In genomic region chr2:23540804-23541360, GRCh38 we compare ENCODE assay signal across 19 cellular contexts.
DNase-seq lines count a peak whose midpoint lies in the region; ATAC-seq, FAIRE-seq and TF ChIP-seq lines count a peak whose summit lies in the region.
"Had no signal": no experiment of that assay in that cellular context is flagged by ENCODE, and none has a peak within 500 bp of the region (broad histone marks: within the 10 kb centered on the region; RNA-seq: fewer than 3 reads in every experiment).

No MANE protein-coding gene starts in this region.

- no peak overlapping the region for H3K27ac Mint-ChIP-seq in endothelial cell (ENCODE audit: unreplicated experiment)

- DNase-seq in NCI-H2171 treated with DMSO at 0.1 percent for 48 hours (lab: John Stamatoyannopoulos, UW) (peak; percentile 44), NCI-H2171 (lab: John Stamatoyannopoulos, UW) (no peak), A673 (ENCODE audit: low spot score) (no peak), K562 (ENCODE audit: extremely low read depth in 1 of 4, low spot score in 3 of 4) (no peak), sigmoid colon (no peak), NCI-H524 (lab: John Stamatoyannopoulos, UW) (no peak), endothelial cell (ENCODE audit: low spot score) (no peak)
- DNase-seq: 8988T; CD4-positive, CD25-positive, alpha-beta regulatory T cell; Kasumi-1; NCI-H1436 treated with DMSO at 0.1 percent for 48 hours; NCI-H2029; NCI-H2227 treated with DMSO at 0.1 percent for 48 hours; RPMI8226 had no signal

- TF ChIP-seq CTCF in A673 (conservative IDR thresholded peaks at IDR 0.05; ENCODE audit: low read depth, low read length) (no peak), K562 (IDR thresholded peaks at IDR 0.05 in 2 of 3, conservative IDR thresholded peaks at IDR 0.05 in 1 of 3; ENCODE audit: insufficient read depth in 2 of 3, low read depth in 1 of 3, low read length in 3 of 3) (no peak), sigmoid colon (IDR thresholded peaks at IDR 0.05) (no peak), endothelial cell (IDR thresholded peaks at IDR 0.05; ENCODE audit: unreplicated experiment) (no peak)

- no peaks in the 10 kb centered on the region for H3K27me3 Mint-ChIP-seq in endothelial cell (ENCODE audit: unreplicated experiment)
- H3K27me3 Mint-ChIP-seq: CD4-positive, CD25-positive, alpha-beta regulatory T cell had no signal

- TF ChIP-seq POLR2A in K562 (conservative IDR thresholded peaks at IDR 0.05) (no peak), sigmoid colon (IDR thresholded peaks at IDR 0.05) (no peak)

- CTCF ChIA-PET in A673 (lab: Charles Lee) (interaction anchor here (0.6 kb wide), 1 partner anchor 79 kb away, joined by 4 read pairs; no protein-coding TSS in a partner anchor), K562 (lab: Yijun Ruan, JAX; ENCODE audit: low intra/inter-chr PET ratio) (no interaction called here)

- H3K36me3 ChIP-seq in A673 (ENCODE audit: insufficient read depth, low read length, poor library complexity, severe bottlenecking) (no peaks in the 10 kb centered on the region), K562 (ENCODE audit: control insufficient read depth, insufficient read depth, low read length) (no peaks in the 10 kb centered on the region), sigmoid colon (no peaks in the 10 kb centered on the region)
- H3K36me3 ChIP-seq: BLaER1 had no signal

- H2AFZ ChIP-seq in K562 (ENCODE audit: low read depth, low read length): no peak overlapping the region

- H3K36me3 Mint-ChIP-seq in endothelial cell (ENCODE audit: low read depth, unreplicated experiment): peaks cover 10% of the 10 kb centered on the region
- H3K36me3 Mint-ChIP-seq: CD4-positive, CD25-positive, alpha-beta regulatory T cell had no signal

- FAIRE-seq in K562 (lab: Jason Lieb, UNC): no peak
- FAIRE-seq: GM19239, HepG2 had no signal

- WGBS in K562 (ENCODE audit: insufficient coverage, low coverage, missing lambda C conversion rate): 2% methylated on average over 8 of the region's 8 CpGs
- 84 to 92% methylated on average over 8 of the region's 8 CpGs for whole genome bisulfite sequencing in sigmoid colon, 2 donors

- no peaks in the 10 kb centered on the region for H3K79me2 ChIP-seq in K562 (ENCODE audit: control insufficient read depth, insufficient read depth, low read length)

- no peak overlapping the region for H3K4me3 Mint-ChIP-seq in endothelial cell (ENCODE audit: unreplicated experiment)
- H3K4me3 Mint-ChIP-seq: CD4-positive, CD25-positive, alpha-beta regulatory T cell had no signal

- H3K27ac ChIP-seq in A673 (ENCODE audit: low read depth, low read length, poor library complexity, severe bottlenecking) (peak overlapping the region; percentile 72), K562 (ENCODE audit: extremely low read depth, low read depth, low read length) (no peak overlapping the region), sigmoid colon (peak overlapping the region in 3 of 4 donors; percentile 42 to 50 (median 46))
- H3K27ac ChIP-seq: BLaER1 had no signal

- no peaks in the 10 kb centered on the region for H3K9me1 ChIP-seq in K562 (ENCODE audit: control insufficient read depth, insufficient read depth, low read length)

- no peak overlapping the region for H3K4me3 ChIP-seq in A673 (ENCODE audit: low read depth, low read length, poor library complexity, severe bottlenecking)
- no peak overlapping the region for H3K4me3 ChIP-seq in K562
- H3K4me3 ChIP-seq in sigmoid colon: no peak overlapping the region
- H3K4me3 ChIP-seq: BLaER1 had no signal

- POLR2A ChIA-PET in A673 (lab: Charles Lee; ENCODE audit: low non-redundant PET): no interaction called here
- POLR2A ChIA-PET in K562 (lab: Yijun Ruan, JAX): interaction anchor here (1.3 kb wide), 1 partner anchor 9 kb away, joined by 3 read pairs; no protein-coding TSS in a partner anchor

- no peak for TF ChIP-seq RAD21 in K562 (CRISPR knock-in tag; conservative IDR thresholded peaks at IDR 0.05 in 1 of 2, IDR thresholded peaks at IDR 0.05 in 1 of 2)

- no peaks in the 10 kb centered on the region for H3K9me3 Mint-ChIP-seq in endothelial cell (ENCODE audit: unreplicated experiment)

- no peak overlapping the region for H3K4me2 ChIP-seq in K562 (ENCODE audit: insufficient read depth, low read length)
- H3K4me2 ChIP-seq: BLaER1 had no signal

- H3K27me3 ChIP-seq in A673 (replicated peaks; ENCODE audit: insufficient read depth, low read depth, low read length, poor library complexity) (no peaks in the 10 kb centered on the region), K562 (ENCODE audit: control insufficient read depth in 2 of 2, insufficient read depth in 2 of 2, low read length in 2 of 2) (peaks cover 43 to 70% of the 10 kb centered on the region in 2 experiments), sigmoid colon (no peaks in the 10 kb centered on the region)
- H3K27me3 ChIP-seq: BLaER1 had no signal

- in situ Hi-C loops in K562 (cut with MboI): no loop called here

- H4K20me1 ChIP-seq in K562 (replicated peaks; ENCODE audit: control insufficient read depth, insufficient read depth, low read length): 0 out of 2 replicates have a peak, but pooled peaks cover 10% of the 10 kb centered on the region
- H4K20me1 ChIP-seq: BLaER1 had no signal

- H3K4me1 ChIP-seq in A673 (ENCODE audit: insufficient read depth, low read length, poor library complexity, severe bottlenecking) (peaks cover 40% of the 10 kb centered on the region), K562 (replicated peaks in 1 of 2; ENCODE audit: control insufficient read depth in 2 of 2, insufficient read depth in 2 of 2, low read length in 2 of 2) (no peaks in the 10 kb centered on the region), sigmoid colon (peaks cover 0 to 44% (median 30%) of the 10 kb centered on the region in 4 donors)

- no peak for ATAC-seq in K562
- no peak for ATAC-seq in HG03432 (IDR thresholded peaks at IDR 0.05; ENCODE audit: unreplicated experiment)
- ATAC-seq: HCT116, HepG2 had no signal

- no TSS peak for BruUV-seq in A673 (replicated peaks; lab: Mats Ljungman, UMichigan)
- no TSS peak for BruUV-seq in K562 (replicated peaks; lab: Mats Ljungman, UMichigan)

- peaks cover 8% of the 10 kb centered on the region for H3K4me1 Mint-ChIP-seq in endothelial cell (ENCODE audit: unreplicated experiment)
- H3K4me1 Mint-ChIP-seq: CD4-positive, CD25-positive, alpha-beta regulatory T cell had no signal

- intact Hi-C loops in A673 (cut with micrococcal nuclease; ENCODE audit: unreplicated experiment): no loop called here
- intact Hi-C loops in K562 (cut with micrococcal nuclease): no loop called here
- intact Hi-C loops in sigmoid colon (cut with DNase I): no loop called here

- no peak for TF ChIP-seq EP300 in K562 (IDR thresholded peaks at IDR 0.05; ENCODE audit: low read length)
- no peak for TF ChIP-seq EP300 in sigmoid colon (IDR thresholded peaks at IDR 0.05)

- no peak overlapping the region for H3K9ac ChIP-seq in K562 (ENCODE audit: insufficient read depth in 1 of 2, low read depth in 2 of 2, low read length in 2 of 2)
- H3K9ac ChIP-seq: BLaER1 had no signal

- H3K9me3 ChIP-seq in A673 (ENCODE audit: low read depth, low read length, poor library complexity, severe bottlenecking): no peaks in the 10 kb centered on the region
- H3K9me3 ChIP-seq in K562 (replicated peaks; ENCODE audit: control insufficient read depth, insufficient read depth, low read depth, low read length): no peaks in the 10 kb centered on the region
- H3K9me3 ChIP-seq in sigmoid colon: no peaks in the 10 kb centered on the region
- H3K9me3 ChIP-seq: BLaER1 had no signal

TF ChIP-seq in K562, 482 proteins besides CTCF, POLR2A, EP300 and RAD21 (continues in another document):
- TF ChIP-seq ATF1 (CRISPR knock-in tag; IDR thresholded peaks at IDR 0.05) (no peak), ATF1 (tag; IDR thresholded peaks at IDR 0.05) (no peak), TEAD2 (tag; IDR thresholded peaks at IDR 0.05) (no peak), RFX1 (IDR thresholded peaks at IDR 0.05) (no peak), RAD51 (IDR thresholded peaks at IDR 0.05; ENCODE audit: borderline replicate concordance, low read depth) (peak; percentile 53; the same call in 1 of the 2 replicates), DMBX1 (CRISPR knock-in tag; IDR thresholded peaks at IDR 0.05; ENCODE audit: borderline replicate concordance) (no peak), USF1 (CRISPR knock-in tag; IDR thresholded peaks at IDR 0.05) (peak; percentile 22; the same call in 1 of the 2 replicates), CAMTA2 (CRISPR knock-in tag; conservative IDR thresholded peaks at IDR 0.05) (no peak), RBBP5 (IDR thresholded peaks at IDR 0.05; ENCODE audit: borderline replicate concordance, insufficient read depth, low read length, poor library complexity, severe bottlenecking) (no peak), PTTG1 (tag; IDR thresholded peaks at IDR 0.05; ENCODE audit: low read depth) (no peak), SREBF1 (IDR thresholded peaks at IDR 0.05; ENCODE audit: borderline replicate concordance, low read depth, low read length) (no peak), ZNF282 (CRISPR knock-in tag; IDR thresholded peaks at IDR 0.05) (no peak), TFE3 (CRISPR knock-in tag; IDR thresholded peaks at IDR 0.05) (peak; percentile 29; the same call in 1 of the 2 replicates)
